24 cellular contexts compared by ENCODE assay signal in genomic region chr18:48076461-48076860, GRCh38.
DNase-seq lines count a peak whose midpoint lies in the region; ATAC-seq and TF ChIP-seq lines count a peak whose summit lies in the region.
"Had no signal": no experiment of that assay in that cellular context is flagged by ENCODE, and none has a peak within 500 bp of the region (broad histone marks: within the 10 kb centered on the region; RNA-seq: fewer than 3 reads in every experiment).

No MANE protein-coding gene starts in this region.

- H3K4me1 Mint-ChIP-seq in activated CD4-positive, alpha-beta T cell treated with anti-CD3 and anti-CD28 coated beads for 36 hours = no peaks in the 10 kb centered on the region
- H3K4me1 Mint-ChIP-seq: CD8-positive, alpha-beta memory T cell had no signal

- H3K4me3 Mint-ChIP-seq in activated CD4-positive, alpha-beta T cell treated with anti-CD3 and anti-CD28 coated beads for 36 hours = no peak overlapping the region
- H3K4me3 Mint-ChIP-seq: CD14-positive monocyte; CD4-positive, alpha-beta T cell; CD8-positive, alpha-beta memory T cell; GM23338; H9 had no signal

- CTCF ChIA-PET in A673 (lab: Charles Lee) = no interaction called here
- CTCF ChIA-PET in activated CD4-positive, alpha-beta T cell treated with anti-CD3 and anti-CD28 coated beads for 36 hours (lab: Charles Lee) = no interaction called here

- 76% methylated on average over 2 of the region's 2 CpGs for WGBS in urinary bladder

- no peaks in the 10 kb centered on the region for H3K27me3 ChIP-seq in foreskin keratinocyte
- H3K27me3 ChIP-seq in A673 (replicated peaks; ENCODE audit: insufficient read depth, low read depth, low read length, poor library complexity) = no peaks in the 10 kb centered on the region
- H3K27me3 ChIP-seq: BE2C; BLaER1 treated with 17β-estradiol and CSF1 and Interleukin-3, amounts not matched to agents 10 nM and 100 nM had no signal

- no peak for ATAC-seq in foreskin keratinocyte
- ATAC-seq in activated CD4-positive, alpha-beta T cell treated with anti-CD3 and anti-CD28 coated beads for 36 hours = no peak
- ATAC-seq: GM12878, GM23338, HCT116 had no signal

- H3K36me3 Mint-ChIP-seq in activated CD4-positive, alpha-beta T cell treated with anti-CD3 and anti-CD28 coated beads for 36 hours (ENCODE audit: low read depth) = no peaks in the 10 kb centered on the region
- H3K36me3 Mint-ChIP-seq: CD14-positive monocyte; CD8-positive, alpha-beta memory T cell had no signal

- no peaks in the 10 kb centered on the region for H3K9me3 Mint-ChIP-seq in activated CD4-positive, alpha-beta T cell treated with anti-CD3 and anti-CD28 coated beads for 36 hours (ENCODE audit: low read depth)
- H3K9me3 Mint-ChIP-seq: CD4-positive, alpha-beta T cell; CD8-positive, alpha-beta memory T cell; GM23338; H9 had no signal

- H3K4me3 ChIP-seq in skin epidermis (no peak overlapping the region), urinary bladder (ENCODE audit: low read depth, low read length) (no peak overlapping the region), A673 (ENCODE audit: low read depth, low read length, poor library complexity, severe bottlenecking) (no peak overlapping the region)
- H3K4me3 ChIP-seq: BLaER1 treated with 17β-estradiol and CSF1 and Interleukin-3, amounts not matched to agents 10 nM and 100 nM; GM12878; GM23338 had no signal

- POLR2A ChIA-PET in A673 (lab: Charles Lee; ENCODE audit: low non-redundant PET) = no interaction called here
- POLR2A ChIA-PET in activated CD4-positive, alpha-beta T cell treated with anti-CD3 and anti-CD28 coated beads for 36 hours (lab: Charles Lee) = no interaction called here

- H3K27ac ChIP-seq in foreskin keratinocyte (peak overlapping the region; percentile 8), skin epidermis (peak overlapping the region in 18 of 21 experiments; percentile 33 to 91 (median 66)), urinary bladder (ENCODE audit: low read depth) (peak overlapping the region; percentile 11), A673 (ENCODE audit: low read depth, low read length, poor library complexity, severe bottlenecking) (no peak overlapping the region)
- H3K27ac ChIP-seq: 22Rv1; BLaER1 treated with 17β-estradiol and CSF1 and Interleukin-3, amounts not matched to agents 10 nM and 100 nM had no signal

- H3K36me3 ChIP-seq in urinary bladder (ENCODE audit: insufficient read depth) (no peaks in the 10 kb centered on the region), A673 (ENCODE audit: insufficient read depth, low read length, poor library complexity, severe bottlenecking) (no peaks in the 10 kb centered on the region)
- H3K36me3 ChIP-seq: BE2C; BLaER1 treated with 17β-estradiol and CSF1 and Interleukin-3, amounts not matched to agents 10 nM and 100 nM had no signal

- intact Hi-C loops in A673 (cut with micrococcal nuclease; ENCODE audit: unreplicated experiment) = no loop called here
- intact Hi-C loops in activated CD4-positive, alpha-beta T cell treated with anti-CD3 and anti-CD28 coated beads for 36 hours (cut with DNase I, micrococcal nuclease) = no loop called here

- peak; percentile 47 for DNase-seq in activated effector memory CD4-positive, alpha-beta T cell treated with anti-CD3 and anti-CD28 coated beads, Interleukin-2, amount 50 U/mL, for 16 hours
- DNase-seq in activated effector memory CD4-positive, alpha-beta T cell treated with Interleukin-2 at 50 U/mL for 16 hours = no peak
- DNase-seq in foreskin keratinocyte = no peak
- no peak for DNase-seq in cerebellar nuclear complex (lab: John Stamatoyannopoulos, UW)
- no peak for DNase-seq in A673 (ENCODE audit: low spot score)
- DNase-seq in activated CD4-positive, alpha-beta T cell treated with anti-CD3 and anti-CD28 coated beads for 36 hours = no peak
- DNase-seq: ACHN; AML-193; BE2C; CD4-positive, alpha-beta T cell; CD8-positive, alpha-beta memory T cell; DMS 273 treated with DMSO at 0.1 percent for 48 hours; DMS79; EL; GDM1; H9 had no signal

- peaks cover 7% of the 10 kb centered on the region for H3K27me3 Mint-ChIP-seq in activated CD4-positive, alpha-beta T cell treated with anti-CD3 and anti-CD28 coated beads for 36 hours

- TF ChIP-seq CTCF in foreskin keratinocyte (conservative IDR thresholded peaks at IDR 0.05) (no peak), A673 (conservative IDR thresholded peaks at IDR 0.05; ENCODE audit: low read depth, low read length) (no peak)

- H3K4me1 ChIP-seq in foreskin keratinocyte (peaks cover 5% of the 10 kb centered on the region), urinary bladder (ENCODE audit: insufficient read depth) (no peaks in the 10 kb centered on the region), A673 (ENCODE audit: insufficient read depth, low read length, poor library complexity, severe bottlenecking) (no peaks in the 10 kb centered on the region)

- H3K9me3 ChIP-seq in A673 (ENCODE audit: low read depth, low read length, poor library complexity, severe bottlenecking) = no peaks in the 10 kb centered on the region
- H3K9me3 ChIP-seq: BE2C; BLaER1 treated with 17β-estradiol and CSF1 and Interleukin-3, amounts not matched to agents 10 nM and 100 nM had no signal

- BruUV-seq in A673 (replicated peaks; lab: Mats Ljungman, UMichigan) = no TSS peak

- no peak overlapping the region for H3K27ac Mint-ChIP-seq in activated CD4-positive, alpha-beta T cell treated with anti-CD3 and anti-CD28 coated beads for 36 hours
- H3K27ac Mint-ChIP-seq: CD14-positive monocyte; CD4-positive, alpha-beta T cell; GM23338; H9 had no signal
